In genomic region chr3:55511895-55512585, GRCh38 we compare ENCODE assay signal across 11 cellular contexts. TPM values are rescaled to one million over a fixed set of nuclear protein-coding genes. Genes with fewer than 3 reads are reported as not detected.
DNase-seq lines count a peak whose midpoint lies in the region; ATAC-seq lines count a peak whose summit lies in the region.
"Had no signal": no experiment of that assay in that cellular context is flagged by ENCODE, and none has a peak within 500 bp of the region (broad histone marks: within the 10 kb centered on the region; RNA-seq: fewer than 3 reads in every experiment).

No MANE protein-coding gene starts in this region.

- H3K4me3 ChIP-seq in adipocyte (ENCODE audit: low read length), result peak overlapping the region; percentile 7
- no peak overlapping the region for H3K4me3 ChIP-seq in skeletal muscle satellite cell (ENCODE audit: low read length)

- H3K36me3 ChIP-seq in adipocyte (ENCODE audit: control insufficient read depth, insufficient read depth, low read length, severe bottlenecking) (no peaks in the 10 kb centered on the region), skeletal muscle satellite cell (ENCODE audit: insufficient read depth, low read length) (no peaks in the 10 kb centered on the region)
- H3K36me3 ChIP-seq: brain microvascular endothelial cell had no signal

- peak overlapping the region; percentile 9 for H3K9ac ChIP-seq in adipocyte (ENCODE audit: low read length)
- H3K9ac ChIP-seq in skeletal muscle satellite cell (ENCODE audit: low read depth, low read length), result no peak overlapping the region

- ATAC-seq in HG03432 (IDR thresholded peaks at IDR 0.05; ENCODE audit: unreplicated experiment), result peak; percentile 53
- ATAC-seq: activated CD4-positive, CD25-positive, alpha-beta regulatory T cell treated with anti-CD3 and anti-CD28 coated beads, Interleukin-2, amount 50 U/mL, for 24 hours; activated T-cell treated with anti-CD3 and anti-CD28 coated beads, Interleukin-2, amount 50 U/mL, for 72 hours had no signal

- H3K4me1 ChIP-seq in adipocyte (ENCODE audit: control insufficient read depth, insufficient read depth, low read length) (peaks cover 19% of the 10 kb centered on the region), skeletal muscle satellite cell (ENCODE audit: control insufficient read depth, insufficient read depth, low read length) (peaks cover 15% of the 10 kb centered on the region)

- peaks cover 54% of the 10 kb centered on the region for H3K27me3 ChIP-seq in adipocyte (replicated peaks; ENCODE audit: control insufficient read depth, insufficient read depth, low read length)
- no peaks in the 10 kb centered on the region for H3K27me3 ChIP-seq in skeletal muscle satellite cell (ENCODE audit: control insufficient read depth, insufficient read depth, low read length)
- H3K27me3 ChIP-seq: brain microvascular endothelial cell had no signal

- DNase-seq in adipocyte (ENCODE audit: low read depth) (peak; percentile 86), fibroblast of the conjunctiva (ENCODE audit: low read depth) (peak; percentile 42), NCI-H510A treated with DMSO at 0.1 percent for 48 hours (lab: John Stamatoyannopoulos, UW) (no peak), foreskin melanocyte (no peak), T-helper 1 cell (no peak)
- DNase-seq: activated T-cell treated with anti-CD3 and anti-CD28 coated beads, Interleukin-2, amount 50 U/mL, for 72 hours; brain microvascular endothelial cell; SW 1271 had no signal

- H3K9me3 ChIP-seq in adipocyte (ENCODE audit: control insufficient read depth, low read length) (no peaks in the 10 kb centered on the region), skeletal muscle satellite cell (replicated peaks; ENCODE audit: low read length) (no peaks in the 10 kb centered on the region)

- H3K4me2 ChIP-seq in skeletal muscle satellite cell (ENCODE audit: low read length), result peak overlapping the region; percentile 63

RNA-seq across cellular contexts. Expression of gene WNT5A, which starts 24.9 kb away (rescaled TPM):
- total RNA-seq in skeletal muscle satellite cell (2012; rRNA removed), result 84.9 and 197 TPM in 2 replicates

Comparison
In these comparisons a context has a peak if more than half of its experiments do, and no peak if none do; other contexts are left out.
1. DNase-seq: peak in adipocyte (single experiment) and fibroblast of the conjunctiva (single experiment); none in NCI-H510A treated with DMSO at 0.1 percent for 48 hours (single experiment), foreskin melanocyte (single experiment) and T-helper 1 cell (0 of 5).